Comparison of ENCODE assay signal across 2 cellular contexts in the genomic region with DNA sequence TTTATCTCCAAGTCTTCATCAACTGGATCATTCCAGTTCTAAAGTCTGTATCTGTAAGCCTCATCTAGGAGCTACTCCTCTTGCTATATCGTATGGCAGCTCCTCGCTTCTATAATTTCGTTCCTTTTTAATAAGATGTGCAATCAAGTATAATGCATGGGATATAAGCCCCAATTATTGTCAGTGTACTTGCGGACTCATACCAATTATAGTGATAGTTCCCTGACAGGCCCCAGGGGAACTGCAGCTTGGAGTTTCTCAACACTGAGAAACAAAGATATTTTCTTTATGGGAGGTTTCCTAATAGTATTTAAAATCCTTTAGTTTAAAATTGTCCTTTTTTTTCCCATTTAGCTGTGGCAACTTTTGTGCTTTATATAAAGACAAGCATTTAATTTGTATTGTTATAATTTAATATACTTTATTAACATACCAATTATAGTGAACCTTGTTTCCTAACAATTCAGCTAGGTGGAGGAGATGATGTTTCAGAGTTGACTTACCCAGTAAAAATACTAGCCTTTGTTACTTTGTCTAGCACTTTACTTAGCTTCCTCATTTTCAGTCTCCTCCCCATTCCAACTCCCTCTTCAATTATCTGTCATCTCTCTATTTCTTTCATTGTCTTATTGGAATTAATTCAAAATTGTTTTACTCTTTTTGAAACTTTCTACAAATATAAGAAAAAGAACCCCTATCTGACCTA.
TF ChIP-seq lines count a peak whose summit lies in the region.

No MANE protein-coding gene starts in this region.

TF ChIP-seq in GM12878, 131 proteins besides CTCF, POLR2A, EP300 and RAD21:
- no peak for TF ChIP-seq BRCA1 (IDR thresholded peaks at IDR 0.05; ENCODE audit: low read depth, low read length)
- TF ChIP-seq SREBF2 (IDR thresholded peaks at IDR 0.05; ENCODE audit: low read length), result no peak
- TF ChIP-seq MEF2A (IDR thresholded peaks at IDR 0.05; ENCODE audit: insufficient read depth, low read depth, low read length), result no peak
- no peak for TF ChIP-seq SMARCA5 (IDR thresholded peaks at IDR 0.05)
- no peak for TF ChIP-seq RB1 (IDR thresholded peaks at IDR 0.05; ENCODE audit: borderline replicate concordance)
- TF ChIP-seq, protein P1, sequence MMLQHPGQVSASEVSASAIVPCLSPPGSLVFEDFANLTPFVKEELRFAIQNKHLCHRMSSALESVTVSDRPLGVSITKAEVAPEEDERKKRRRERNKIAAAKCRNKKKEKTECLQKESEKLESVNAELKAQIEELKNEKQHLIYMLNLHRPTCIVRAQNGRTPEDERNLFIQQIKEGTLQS (IDR thresholded peaks at IDR 0.05; ENCODE audit: borderline replicate concordance, extremely low read depth, low read depth, low read length), result no peak
- no peak for TF ChIP-seq CBX5 (IDR thresholded peaks at IDR 0.05; ENCODE audit: low read depth)
- TF ChIP-seq TAF1 (IDR thresholded peaks at IDR 0.05; ENCODE audit: borderline replicate concordance, low read depth, low read length), result no peak
- no peak for TF ChIP-seq STAT3 (IDR thresholded peaks at IDR 0.05; ENCODE audit: low read depth, low read length)
- TF ChIP-seq ZNF24 (IDR thresholded peaks at IDR 0.05), result no peak

TF ChIP-seq in SK-N-SH treated with all-trans-retinoic acid at 6 μM for 48 hours, 23 proteins besides CTCF, POLR2A, EP300 and RAD21:
- TF ChIP-seq ZNF8 (CRISPR knock-in tag; IDR thresholded peaks at IDR 0.05) (no peak), RARB (CRISPR knock-in tag; IDR thresholded peaks at IDR 0.05) (no peak), ISL1 (CRISPR knock-in tag; IDR thresholded peaks at IDR 0.05) (no peak), PPARA (CRISPR knock-in tag; IDR thresholded peaks at IDR 0.05; ENCODE audit: borderline replicate concordance) (no peak)
- TF ChIP-seq, protein P2, sequence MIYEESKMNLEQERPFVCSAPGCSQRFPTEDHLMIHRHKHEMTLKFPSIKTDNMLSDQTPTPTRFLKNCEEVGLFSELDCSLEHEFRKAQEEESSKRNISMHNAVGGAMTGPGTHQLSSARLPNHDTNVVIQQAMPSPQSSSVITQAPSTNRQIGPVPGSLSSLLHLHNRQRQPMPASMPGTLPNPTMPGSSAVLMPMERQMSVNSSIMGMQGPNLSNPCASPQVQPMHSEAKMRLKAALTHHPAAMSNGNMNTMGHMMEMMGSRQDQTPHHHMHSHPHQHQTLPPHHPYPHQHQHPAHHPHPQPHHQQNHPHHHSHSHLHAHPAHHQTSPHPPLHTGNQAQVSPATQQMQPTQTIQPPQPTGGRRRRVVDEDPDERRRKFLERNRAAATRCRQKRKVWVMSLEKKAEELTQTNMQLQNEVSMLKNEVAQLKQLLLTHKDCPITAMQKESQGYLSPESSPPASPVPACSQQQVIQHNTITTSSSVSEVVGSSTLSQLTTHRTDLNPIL (CRISPR knock-in tag; IDR thresholded peaks at IDR 0.05; ENCODE audit: low read depth), result no peak
